Comparison of ENCODE assay signal across 8 cellular contexts in the genomic region with DNA sequence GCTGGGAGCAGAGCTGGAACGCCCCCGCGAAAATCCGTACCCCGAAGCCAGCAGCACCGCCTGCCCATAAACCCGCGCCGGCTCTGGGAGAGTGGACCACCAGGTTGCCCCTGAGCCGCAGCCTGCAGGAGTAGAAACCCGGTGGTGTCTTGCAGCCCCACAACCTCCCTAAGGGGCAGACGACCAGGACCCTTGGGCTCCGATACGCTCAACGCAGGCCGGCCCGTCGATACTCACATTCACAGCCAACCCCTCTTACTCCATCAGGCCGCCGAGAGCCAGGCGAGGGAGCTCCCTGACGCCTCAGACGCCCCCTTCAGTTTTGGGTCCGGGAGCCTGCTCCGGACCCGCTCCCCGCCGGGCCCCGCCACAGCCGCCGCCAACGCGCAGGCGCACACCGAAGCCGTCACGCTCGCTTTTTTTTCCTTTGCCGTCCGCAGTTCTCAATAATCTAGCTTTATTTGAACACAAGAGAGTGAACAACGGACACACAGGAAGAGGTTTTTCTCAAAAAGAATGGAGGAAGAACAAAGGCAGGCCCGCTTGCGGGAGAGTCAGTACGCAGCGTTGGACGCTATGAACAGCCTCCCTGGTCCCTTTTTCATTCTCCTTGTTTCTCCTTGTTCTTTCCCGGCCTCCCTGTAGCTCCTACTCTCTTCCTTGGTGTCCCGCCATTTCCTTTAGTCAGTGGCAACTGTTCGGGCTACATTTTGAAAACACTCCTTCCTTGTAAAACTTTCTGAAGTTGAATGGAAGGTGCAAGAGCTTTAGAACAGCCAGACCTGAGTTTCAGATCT. TPM values are rescaled to one million over a fixed set of nuclear protein-coding genes. Genes with fewer than 3 reads are reported as not detected.
A peak's percentile ranks its signal among the peaks of the same experiment; 100 is the strongest.
DNase-seq lines count a peak whose midpoint lies in the region; ATAC-seq and TF ChIP-seq lines count a peak whose summit lies in the region.

A gene (minus strand): TSS at position 399 of the 797 bp plus-strand sequence. CDS start 18,852 bp downstream, outside the sequence.

- peak within 1 kb of the TSS; percentile 95 for H3K9ac ChIP-seq in rectal smooth muscle tissue (ENCODE audit: low read length)

- H3K9me2 ChIP-seq in hepatocyte (replicated peaks; ENCODE audit: insufficient read depth) = no peaks in the 10 kb centered on the region

- H3K36me3 ChIP-seq in hepatocyte (replicated peaks; ENCODE audit: insufficient read depth, low read depth) = no peaks in the 10 kb centered on the region
- no peaks in the 10 kb centered on the region for H3K36me3 ChIP-seq in rectal smooth muscle tissue (ENCODE audit: control insufficient read depth, insufficient read depth, low read length)
- H3K36me3 ChIP-seq in aorta (ENCODE audit: control insufficient read depth in 1 of 2, insufficient read depth in 2 of 2, low read length in 1 of 2) = no peaks in the 10 kb centered on the region

- peaks cover 45% of the 10 kb centered on the region for H3K79me2 ChIP-seq in hepatocyte

- 2% methylated on average over 49 of the region's 49 CpGs for WGBS in hepatocyte (ENCODE audit: low lambda C conversion rate, missing lambda C conversion rate)
- WGBS in aorta, 2 donors = 0% methylated on average over 49 of the region's 49 CpGs

- TF ChIP-seq CTCF in astrocyte of the cerebellum (IDR thresholded peaks at IDR 0.05; ENCODE audit: low read depth, low read length, missing control alignments) (peak; percentile 31), hepatocyte (IDR thresholded peaks at IDR 0.05; ENCODE audit: poor library complexity) (no peak)

- ATAC-seq in HG02852 (IDR thresholded peaks at IDR 0.05; ENCODE audit: unreplicated experiment) (peak; percentile 45), aorta (ENCODE audit: low FRiP score) (peak; percentile 91)

- no peaks in the 10 kb centered on the region for H3K27me3 ChIP-seq in hepatocyte
- H3K27me3 ChIP-seq in rectal smooth muscle tissue (ENCODE audit: control insufficient read depth, insufficient read depth, low read length) = no peaks in the 10 kb centered on the region
- H3K27me3 ChIP-seq in aorta (ENCODE audit: control insufficient read depth in 1 of 2, insufficient read depth in 2 of 2, low read length in 1 of 2) = no peaks in the 10 kb centered on the region

- in situ Hi-C loops in astrocyte of the cerebellum (cut with HindIII; ENCODE audit: low sequenced_read_pairs) = no loop called here

- intact Hi-C loops in aorta (cut with DNase I) = loop anchor here in 1 of 2 donors (5.0 kb wide), 1 partner anchor 86 kb away; a partner anchor contains a TSS

- peak within 1 kb of the TSS; percentile 75 for H2AFZ ChIP-seq in hepatocyte

- peak within 1 kb of the TSS; percentile 99 for H3K27ac ChIP-seq in hepatocyte
- H3K27ac ChIP-seq in rectal smooth muscle tissue (ENCODE audit: low read depth, low read length) = peak within 1 kb of the TSS; percentile 88
- H3K27ac ChIP-seq in aorta (ENCODE audit: low read depth in 1 of 2, low read length in 2 of 2) = peak within 1 kb of the TSS; percentile 48 to 100

- peaks cover 20% of the 10 kb centered on the region for H3K4me1 ChIP-seq in hepatocyte (ENCODE audit: insufficient read depth)
- peaks cover 11% of the 10 kb centered on the region for H3K4me1 ChIP-seq in rectal smooth muscle tissue (ENCODE audit: control insufficient read depth, insufficient read depth, low read length)
- H3K4me1 ChIP-seq in aorta (ENCODE audit: control insufficient read depth in 1 of 2, insufficient read depth in 2 of 2, low read length in 2 of 2) = no peaks in the 10 kb centered on the region

- peak within 1 kb of the TSS; percentile 76 for H3K4me2 ChIP-seq in hepatocyte

- DNase-seq in GM03348 (ENCODE audit: low spot score) = peak; percentile 97
- DNase-seq in NCI-H2081 (lab: John Stamatoyannopoulos, UW) = peak; percentile 84 to 91
- peak; percentile 81 for DNase-seq in T-helper 9 cell
- DNase-seq in astrocyte of the cerebellum (ENCODE audit: low read depth) = peak; percentile 81
- peak; percentile 94 for DNase-seq in hepatocyte (ENCODE audit: low spot score)
- DNase-seq in aorta = peak; percentile 91 to 95

- H4K20me1 ChIP-seq in hepatocyte (ENCODE audit: insufficient read depth, poor library complexity, severe bottlenecking) = no peaks in the 10 kb centered on the region

- H3K4me3 ChIP-seq in astrocyte of the cerebellum (ENCODE audit: low read depth, low read length) = peak within 1 kb of the TSS; percentile 95
- peak within 1 kb of the TSS; percentile 80 for H3K4me3 ChIP-seq in hepatocyte
- peak within 1 kb of the TSS; percentile 98 for H3K4me3 ChIP-seq in rectal smooth muscle tissue (ENCODE audit: low read length)
- H3K4me3 ChIP-seq in aorta (ENCODE audit: low read length in 2 of 2) = peak within 1 kb of the TSS; percentile 81 to 88

- H3K9me3 ChIP-seq in hepatocyte (ENCODE audit: low read depth) (no peaks in the 10 kb centered on the region), aorta (ENCODE audit: control insufficient read depth, low read length) (no peaks in the 10 kb centered on the region)

RNA-seq across cellular contexts. Expression of the gene that starts here (rescaled TPM):
- total RNA-seq in hepatocyte (39.0 and 44.5 TPM in 2 replicates), aorta (10 to 100 TPM; 76.9 to 78.8 TPM)
- polyA plus RNA-seq in hepatocyte (30.1 and 40.9 TPM in 2 replicates), aorta (10 to 100 TPM; 11.9 to 30.4 TPM)

Comparison
In these comparisons a context has a peak if more than half of its experiments do, and no peak if none do; other contexts are left out.
1. Peak in every context shown above with its lines: DNase-seq, ATAC-seq, H3K4me3 ChIP-seq and H3K27ac ChIP-seq.